ENCODE assay signal across 23 cellular contexts in genomic region chr5:104512063-104512798, GRCh38.
A peak's percentile ranks its signal among the peaks of the same experiment; 100 is the strongest.
DNase-seq lines count a peak whose midpoint lies in the region; ATAC-seq, FAIRE-seq and TF ChIP-seq lines count a peak whose summit lies in the region.
"Had no signal": no experiment of that assay in that cellular context is flagged by ENCODE, and none has a peak within 500 bp of the region (broad histone marks: within the 10 kb centered on the region; RNA-seq: fewer than 3 reads in every experiment).

No MANE protein-coding gene starts in this region.

- H3F3A ChIP-seq in SK-N-SH (replicated peaks; ENCODE audit: insufficient read depth), result peaks cover 5% of the 10 kb centered on the region

- peaks cover 26% of the 10 kb centered on the region for H3K9me3 Mint-ChIP-seq in mesothelial cell of epicardium
- H3K9me3 Mint-ChIP-seq in stimulated activated memory B cell treated with anti-CD40 and anti-IgM and Interleukin-4, amounts not matched to agents 10 μg/mL and 1 μg/mL and 100 μg/mL, for 72 hours, result peaks cover 5% of the 10 kb centered on the region

- peak overlapping the region; percentile 4 for H3K27ac Mint-ChIP-seq in mesothelial cell of epicardium
- no peak overlapping the region for H3K27ac Mint-ChIP-seq in stimulated activated memory B cell treated with anti-CD40 and anti-IgM and Interleukin-4, amounts not matched to agents 10 μg/mL and 1 μg/mL and 100 μg/mL, for 72 hours
- H3K27ac Mint-ChIP-seq: CD4-positive, alpha-beta T cell; IgD-negative memory B cell had no signal

- TF ChIP-seq RAD21 in SK-N-SH (IDR thresholded peaks at IDR 0.05; ENCODE audit: low read length), result no peak

- peaks cover 11% of the 10 kb centered on the region for H3K36me3 Mint-ChIP-seq in mesothelial cell of epicardium
- no peaks in the 10 kb centered on the region for H3K36me3 Mint-ChIP-seq in stimulated activated memory B cell treated with anti-CD40 and anti-IgM and Interleukin-4, amounts not matched to agents 10 μg/mL and 1 μg/mL and 100 μg/mL, for 72 hours
- H3K36me3 Mint-ChIP-seq: IgD-negative memory B cell had no signal

- TF ChIP-seq EP300 in SK-N-SH (IDR thresholded peaks at IDR 0.05; ENCODE audit: borderline replicate concordance in 1 of 2, low read depth in 1 of 2, low read length in 1 of 2), result no peak

- POLR2A ChIA-PET in SK-N-SH (lab: Yijun Ruan, JAX), result no interaction called here

- H3K36me3 ChIP-seq in ACC112 (ENCODE audit: insufficient read depth, low read length) (0 out of 2 replicates have a peak, but pooled peaks cover 4% of the 10 kb centered on the region), SK-N-SH (replicated peaks in 1 of 2; ENCODE audit: control insufficient read depth in 1 of 2, insufficient read depth in 2 of 2, low read length in 1 of 2) (no peaks in the 10 kb centered on the region)
- H3K36me3 ChIP-seq: HAP-1, MG63 had no signal

- DNase-seq in SK-N-SH, result no peak
- DNase-seq in mesothelial cell of epicardium (ENCODE audit: low spot score in 2 of 2, unreplicated experiment in 2 of 2), result no peak
- no peak for DNase-seq in cerebellum (ENCODE audit: low spot score)
- no peak for DNase-seq in activated T-cell treated with anti-CD3 and anti-CD28 coated beads for 4 hours
- DNase-seq in NCI-H748 (lab: John Stamatoyannopoulos, UW; ENCODE audit: unreplicated experiment), result no peak
- DNase-seq: 8988T; CD4-positive, alpha-beta T cell; DMS153; GM23248; Karpas-422; MG63; NCI-H1092; NCI-H2081; NCI-H2171 treated with DMSO at 0.1 percent for 48 hours; NCI-H748 treated with DMSO at 0.1 percent for 48 hours; NK-92 treated with Interleukin-12 subunit alpha and Interleukin-12 subunit beta, amount 100 ng/mL, for 24 hours; SHP77 had no signal

- no peak for ATAC-seq in stimulated activated memory B cell treated with anti-CD40 and anti-IgM and Interleukin-4, amounts not matched to agents 10 μg/mL and 1 μg/mL and 100 μg/mL, for 72 hours
- ATAC-seq: GM12878 had no signal

- no peaks in the 10 kb centered on the region for H4K20me1 ChIP-seq in SK-N-SH (ENCODE audit: insufficient read depth)

- peak overlapping the region; percentile 53 for H2AFZ ChIP-seq in ACC112 (ENCODE audit: low read length, unreplicated experiment)
- no peak overlapping the region for H2AFZ ChIP-seq in SK-N-SH (ENCODE audit: low read depth)
- H2AFZ ChIP-seq: GM23248 had no signal

- H3K27me3 ChIP-seq in ACC112 (ENCODE audit: insufficient read depth, low read length), result no peaks in the 10 kb centered on the region
- H3K27me3 ChIP-seq in SK-N-SH (ENCODE audit: insufficient read depth), result no peaks in the 10 kb centered on the region
- H3K27me3 ChIP-seq: MG63 had no signal

- H3K4me1 ChIP-seq in ACC112 (ENCODE audit: control insufficient read depth, insufficient read depth, low read length, unreplicated experiment), result peaks cover 16% of the 10 kb centered on the region
- H3K4me1 ChIP-seq in SK-N-SH (ENCODE audit: control insufficient read depth in 1 of 2, insufficient read depth in 2 of 2, low read depth in 1 of 2, low read length in 1 of 2), result no peaks in the 10 kb centered on the region; a peak in 1 of 4 replicates

- H3K4me3 Mint-ChIP-seq in mesothelial cell of epicardium, result no peak overlapping the region
- H3K4me3 Mint-ChIP-seq in stimulated activated memory B cell treated with anti-CD40 and anti-IgM and Interleukin-4, amounts not matched to agents 10 μg/mL and 1 μg/mL and 100 μg/mL, for 72 hours, result no peak overlapping the region
- H3K4me3 Mint-ChIP-seq: CD4-positive, alpha-beta T cell; IgD-negative memory B cell had no signal

- CTCF ChIA-PET in SK-N-SH (lab: Yijun Ruan, JAX), result no interaction called here

- H3K9me3 ChIP-seq in SK-N-SH, result no peaks in the 10 kb centered on the region
- H3K9me3 ChIP-seq: HAP-1 had no signal

- H3K4me3 ChIP-seq in ACC112 (ENCODE audit: low read depth, low read length) (peak overlapping the region; percentile 58), SK-N-SH (ENCODE audit: low read depth in 2 of 2, low read length in 1 of 2) (no peak overlapping the region)
- H3K4me3 ChIP-seq: GM12878, GM23248, HAP-1, MG63 had no signal

- no peaks in the 10 kb centered on the region for H3K27me3 Mint-ChIP-seq in mesothelial cell of epicardium (ENCODE audit: low read depth)
- no peaks in the 10 kb centered on the region for H3K27me3 Mint-ChIP-seq in stimulated activated memory B cell treated with anti-CD40 and anti-IgM and Interleukin-4, amounts not matched to agents 10 μg/mL and 1 μg/mL and 100 μg/mL, for 72 hours
- H3K27me3 Mint-ChIP-seq: CD4-positive, alpha-beta T cell; IgD-negative memory B cell had no signal

- no peaks in the 10 kb centered on the region for H3K9me2 ChIP-seq in SK-N-SH

- WGBS in SK-N-SH (ENCODE audit: low lambda C conversion rate), result 43% methylated on average over 3 of the region's 3 CpGs

- TF ChIP-seq CTCF in SK-N-SH (IDR thresholded peaks at IDR 0.05) (no peak), mesothelial cell of epicardium (IDR thresholded peaks at IDR 0.05; ENCODE audit: unreplicated experiment) (no peak)

- H3K79me2 ChIP-seq in ACC112 (ENCODE audit: control insufficient read depth, insufficient read depth, low read length, unreplicated experiment), result no peaks in the 10 kb centered on the region
- no peaks in the 10 kb centered on the region for H3K79me2 ChIP-seq in SK-N-SH (ENCODE audit: insufficient read depth)

- H3K4me2 ChIP-seq in SK-N-SH, result 0 out of 2 replicates have a peak overlapping the region, but pooled peaks have one; percentile 28

- FAIRE-seq in endometrium (lab: Jason Lieb, UNC), result peak; percentile 82
- FAIRE-seq: GM12878 had no signal

- peaks cover 16% of the 10 kb centered on the region for H3K4me1 Mint-ChIP-seq in mesothelial cell of epicardium
- H3K4me1 Mint-ChIP-seq in stimulated activated memory B cell treated with anti-CD40 and anti-IgM and Interleukin-4, amounts not matched to agents 10 μg/mL and 1 μg/mL and 100 μg/mL, for 72 hours, result no peaks in the 10 kb centered on the region
- H3K4me1 Mint-ChIP-seq: IgD-negative memory B cell had no signal

- H3K27ac ChIP-seq in ACC112 (ENCODE audit: low read depth, low read length) (peak overlapping the region; percentile 25; the same call in 1 of the 2 replicates), SK-N-SH (ENCODE audit: low read depth in 2 of 2, low read length in 1 of 2) (peak overlapping the region in 1 of 2 experiments; percentile 47; a peak in 2 of 4 replicates)
- H3K27ac ChIP-seq: GM23248 had no signal

- H3K9ac ChIP-seq in SK-N-SH, result no peak overlapping the region
- H3K9ac ChIP-seq: GM23248 had no signal

TF ChIP-seq in SK-N-SH, 30 proteins besides CTCF, POLR2A, EP300 and RAD21:
- peak; percentile 19; the same call in 1 of the 2 replicates for TF ChIP-seq TCF12 (IDR thresholded peaks at IDR 0.05)
- no peak for TF ChIP-seq RCOR1 (IDR thresholded peaks at IDR 0.05; ENCODE audit: low read length)
